1 cellular context compared by ENCODE assay signal in genomic region chr1:221923921-221924598, GRCh38.
TF ChIP-seq lines count a peak whose summit lies in the region.

No MANE protein-coding gene starts in this region.

TF ChIP-seq in K562, 482 proteins besides CTCF, POLR2A, EP300 and RAD21 (continued from another document):
- TF ChIP-seq FOXO4 (CRISPR knock-in tag; IDR thresholded peaks at IDR 0.05) = no peak
